ENCODE assay signal across 21 cellular contexts in the genomic region with DNA sequence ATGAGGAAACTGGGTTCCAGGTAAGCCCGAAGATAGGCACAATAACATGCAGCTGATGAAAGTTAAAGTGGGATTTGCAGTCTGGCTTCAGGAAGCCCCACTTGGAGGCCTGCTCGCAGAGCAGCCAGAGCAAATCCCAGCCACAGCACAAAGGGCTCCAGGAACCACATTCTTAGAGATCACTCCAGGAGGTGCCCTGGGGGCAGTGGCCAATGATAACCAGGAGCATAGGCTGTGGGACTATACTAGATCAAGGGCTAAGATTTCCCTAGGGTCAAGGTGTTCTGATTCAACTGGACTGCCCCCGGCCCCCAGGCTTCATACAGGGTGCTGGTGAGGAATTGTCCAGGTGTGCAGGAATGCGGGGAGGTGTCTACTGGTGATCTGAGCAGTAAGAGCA.
"Had no signal": no experiment of that assay in that cellular context is flagged by ENCODE, and none has a peak within 500 bp of the region (broad histone marks: within the 10 kb centered on the region; RNA-seq: fewer than 3 reads in every experiment).

No MANE protein-coding gene starts in this region.

- H3K9ac ChIP-seq: parathyroid adenoma had no signal

- H3K27ac Mint-ChIP-seq: dendritic cell treated with granulocyte-macrophage colony-stimulating factor and Interleukin-4, amounts not matched to agents 40 ng/mL and 50 ng/mL, for 4 days; natural killer cell treated with Interleukin-12 subunit alpha and Interleukin-12 subunit beta and Interleukin-15 and Interleukin-18, amount 100 ng/mL, for 72 hours; progenitor cell of endocrine pancreas; stimulated activated naive B cell treated with anti-CD40 and anti-IgM and Interleukin-4, amounts not matched to agents 10 μg/mL and 1 μg/mL and 100 μg/mL, for 72 hours; stimulated activated naive CD8-positive, alpha-beta T cell treated with anti-CD3 and anti-CD28 coated beads, Interleukin-15, Interleukin-2, amounts not matched to agents 100 ng/mL and 50 ng/mL, for 24 hours; type B pancreatic cell had no signal

- H3K4me3 ChIP-seq: colonic mucosa, esophagus squamous epithelium, heart right ventricle, left lung, right lobe of liver, suprapubic skin had no signal

- H3K9me3 Mint-ChIP-seq: dendritic cell treated with granulocyte-macrophage colony-stimulating factor and Interleukin-4, amounts not matched to agents 40 ng/mL and 50 ng/mL, for 4 days; natural killer cell treated with Interleukin-12 subunit alpha and Interleukin-12 subunit beta and Interleukin-15 and Interleukin-18, amount 100 ng/mL, for 72 hours; stimulated activated naive CD8-positive, alpha-beta T cell treated with anti-CD3 and anti-CD28 coated beads, Interleukin-15, Interleukin-2, amounts not matched to agents 100 ng/mL and 50 ng/mL, for 24 hours had no signal

- ATAC-seq: heart right ventricle; left cardiac atrium; left lung; natural killer cell treated with Interleukin-12 subunit alpha and Interleukin-12 subunit beta and Interleukin-15 and Interleukin-18, amount 100 ng/mL, for 72 hours; right lobe of liver; stimulated activated naive B cell treated with anti-CD40 and anti-IgM and Interleukin-4, amounts not matched to agents 10 μg/mL and 1 μg/mL and 100 μg/mL, for 72 hours had no signal

- H3K4me1 ChIP-seq: colonic mucosa, esophagus squamous epithelium, heart right ventricle, left lung, right lobe of liver, suprapubic skin had no signal

- H3K4me3 Mint-ChIP-seq: dendritic cell treated with granulocyte-macrophage colony-stimulating factor and Interleukin-4, amounts not matched to agents 40 ng/mL and 50 ng/mL, for 4 days; natural killer cell treated with Interleukin-12 subunit alpha and Interleukin-12 subunit beta and Interleukin-15 and Interleukin-18, amount 100 ng/mL, for 72 hours; neural crest cell; stimulated activated naive B cell treated with anti-CD40 and anti-IgM and Interleukin-4, amounts not matched to agents 10 μg/mL and 1 μg/mL and 100 μg/mL, for 72 hours; stimulated activated naive CD8-positive, alpha-beta T cell treated with anti-CD3 and anti-CD28 coated beads, Interleukin-15, Interleukin-2, amounts not matched to agents 100 ng/mL and 50 ng/mL, for 24 hours; type B pancreatic cell had no signal

- H3K27ac ChIP-seq: colonic mucosa, esophagus squamous epithelium, heart right ventricle, left lung, parathyroid adenoma, right lobe of liver, suprapubic skin had no signal

- DNase-seq: effector memory CD4-positive, alpha-beta T cell; esophagus squamous epithelium; foreskin melanocyte; glutamatergic neuron; heart right ventricle; hypothalamus; left cardiac atrium; left lung; right lobe of liver; stimulated activated CD4-positive, alpha-beta T cell treated with anti-CD3 and anti-CD28 coated beads, Interleukin-15, amount 100 ng/mL, for 24 hours; stimulated activated CD4-positive, alpha-beta T cell treated with anti-CD3 and anti-CD28 coated beads, Interleukin-2, amount 100 ng/mL, for 48 hours; stimulated activated naive B cell treated with anti-CD40 and anti-IgM and Interleukin-4, amounts not matched to agents 10 μg/mL and 1 μg/mL and 100 μg/mL, for 72 hours had no signal

- H3K36me3 ChIP-seq: colonic mucosa, esophagus squamous epithelium, heart right ventricle, left lung, right lobe of liver, suprapubic skin had no signal

- H3K27me3 ChIP-seq: colonic mucosa, left lung, right lobe of liver had no signal

- H3K9me3 ChIP-seq: colonic mucosa, esophagus squamous epithelium, heart right ventricle, right lobe of liver, suprapubic skin had no signal

- H3K36me3 Mint-ChIP-seq: natural killer cell treated with Interleukin-12 subunit alpha and Interleukin-12 subunit beta and Interleukin-15 and Interleukin-18, amount 100 ng/mL, for 72 hours; stimulated activated naive B cell treated with anti-CD40 and anti-IgM and Interleukin-4, amounts not matched to agents 10 μg/mL and 1 μg/mL and 100 μg/mL, for 72 hours; type B pancreatic cell had no signal

- H3K4me1 Mint-ChIP-seq: neural crest cell; stimulated activated naive B cell treated with anti-CD40 and anti-IgM and Interleukin-4, amounts not matched to agents 10 μg/mL and 1 μg/mL and 100 μg/mL, for 72 hours had no signal

- H3K27me3 Mint-ChIP-seq: dendritic cell treated with granulocyte-macrophage colony-stimulating factor and Interleukin-4, amounts not matched to agents 40 ng/mL and 50 ng/mL, for 4 days; stimulated activated naive B cell treated with anti-CD40 and anti-IgM and Interleukin-4, amounts not matched to agents 10 μg/mL and 1 μg/mL and 100 μg/mL, for 72 hours had no signal

- H3K79me2 ChIP-seq: parathyroid adenoma had no signal

- H2AFZ ChIP-seq: parathyroid adenoma had no signal
